In the genomic region with DNA sequence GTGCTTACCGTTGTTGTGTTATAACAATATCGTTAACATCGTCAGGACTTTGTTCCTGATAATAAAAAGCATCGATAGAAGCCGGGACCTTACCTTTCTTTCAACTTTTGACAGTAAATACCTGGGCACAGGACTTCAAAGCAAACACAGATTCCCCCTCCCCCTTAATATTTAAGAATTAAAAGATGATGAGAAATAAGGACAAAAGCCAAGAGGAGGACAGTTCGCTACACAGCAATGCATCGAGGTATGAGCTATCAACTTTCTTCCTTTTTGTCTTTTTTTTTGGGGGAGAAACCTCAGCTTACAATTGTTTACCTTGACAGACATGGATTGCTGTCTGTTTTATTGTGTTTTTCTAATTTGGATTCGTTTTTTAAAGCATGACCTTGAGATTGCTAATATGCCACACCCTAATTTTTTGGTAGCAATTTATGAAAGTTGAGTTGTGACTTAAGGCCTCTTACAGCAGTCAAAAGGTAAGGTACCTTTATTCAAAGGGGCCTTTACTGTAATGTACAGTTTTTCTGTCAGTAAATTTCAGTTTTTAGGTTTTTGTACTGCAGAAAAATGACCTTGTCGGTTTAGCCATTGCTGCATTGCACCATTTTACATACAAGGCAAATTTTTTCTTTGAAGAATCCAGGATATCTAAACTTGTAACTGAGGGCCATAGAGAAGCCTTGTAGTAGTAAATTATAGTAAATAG, we compare ENCODE assay signal across 8 cellular contexts. TPM values are rescaled to one million over a fixed set of nuclear protein-coding genes. Genes with fewer than 3 reads are reported as not detected.
DNase-seq lines count a peak whose midpoint lies in the region; ATAC-seq, FAIRE-seq and TF ChIP-seq lines count a peak whose summit lies in the region.

No MANE protein-coding gene starts in this region.

- CTCF ChIA-PET in A549 (lab: Yijun Ruan, JAX) (interaction anchor here (0.7 to 9.5 kb wide), 9 partner anchors 13 to 97 kb away, joined by 3 to 98 read pairs (median 5); no protein-coding TSS in a partner anchor), HEK293 (lab: Yijun Ruan, JAX) (interaction anchor here (1.6 to 2.4 kb wide), 4 partner anchors 14 to 92 kb away, joined by 6 to 24 read pairs (median 12); no protein-coding TSS in a partner anchor), HepG2 (lab: Yijun Ruan, JAX; ENCODE audit: low intra/inter-chr PET ratio, low total read pairs) (no interaction called here)

- peak overlapping the region; percentile 57 for H3K4me3 ChIP-seq in A549
- peak overlapping the region; percentile 82 for H3K4me3 ChIP-seq in HEK293 (ENCODE audit: low read depth, low read length)
- peak overlapping the region; percentile 16 to 75 (median 52) for H3K4me3 ChIP-seq in adrenal gland
- peak overlapping the region; percentile 88 to 89 (median 88) for H3K4me3 ChIP-seq in HepG2 (replicated peaks in 1 of 3; ENCODE audit: insufficient read depth in 1 of 3, low read depth in 2 of 3, low read length in 3 of 3)
- H3K4me3 ChIP-seq in tibial artery, result peak overlapping the region; percentile 60 to 65

- peak overlapping the region; percentile 99 for H3K9ac ChIP-seq in HepG2 (ENCODE audit: insufficient read depth, low read depth, low read length)

- peaks cover 95% of the 10 kb centered on the region for H3K79me2 ChIP-seq in HepG2 (ENCODE audit: insufficient read depth, low read length)

- H3K4me2 ChIP-seq in A549, result peak overlapping the region; percentile 96
- peak overlapping the region; percentile 95 for H3K4me2 ChIP-seq in HepG2 (ENCODE audit: low read depth, low read length)

- TF ChIP-seq RAD21 in A549 (conservative IDR thresholded peaks at IDR 0.05 in 1 of 2, IDR thresholded peaks at IDR 0.05 in 1 of 2), result no peak; a peak in 1 of 5 replicates
- no peak for TF ChIP-seq RAD21 in HepG2 (CRISPR knock-in tag; IDR thresholded peaks at IDR 0.05)

- peaks cover 40% of the 10 kb centered on the region for H4K20me1 ChIP-seq in HepG2 (ENCODE audit: insufficient read depth, low read length)

- no peak for FAIRE-seq in A549 (lab: Jason Lieb, UNC)
- FAIRE-seq in HepG2 (lab: Jason Lieb, UNC), result no peak

- DNase-seq in A549 (ENCODE audit: low read depth in 1 of 2, low spot score in 1 of 2), result peak in 1 of 2 experiments; percentile 51
- no peak for DNase-seq in adrenal gland
- DNase-seq in HepG2 (ENCODE audit: low spot score), result no peak
- no peak for DNase-seq in tibial artery
- no peak for DNase-seq in hepatic stellate cell (ENCODE audit: low spot score)
- no peak for DNase-seq in SHP77 treated with DMSO at 0.1 percent for 48 hours (lab: John Stamatoyannopoulos, UW)

- POLR2A ChIA-PET in A549 (lab: Yijun Ruan, JAX) (interaction anchor here (0.6 to 11.1 kb wide), 14 partner anchors 7 to 99 kb away, joined by 4 to 374 read pairs (median 12); no protein-coding TSS in a partner anchor), HEK293 (lab: Yijun Ruan, JAX) (interaction anchor here (1.1 to 6.6 kb wide), 10 partner anchors 11 to 104 kb away, joined by 3 to 226 read pairs (median 15); no protein-coding TSS in a partner anchor), HepG2 (lab: Yijun Ruan, JAX) (interaction anchor here (1.0 to 10.5 kb wide), 7 partner anchors 11 to 186 kb away, joined by 3 to 185 read pairs (median 22); no protein-coding TSS in a partner anchor)

- H3K9me3 ChIP-seq in A549 (no peaks in the 10 kb centered on the region), HEK293 (ENCODE audit: control insufficient read depth, insufficient read depth, low read depth, low read length) (no peaks in the 10 kb centered on the region), adrenal gland (replicated peaks in 1 of 3) (no peaks in the 10 kb centered on the region), HepG2 (ENCODE audit: low read length) (no peaks in the 10 kb centered on the region), tibial artery (no peaks in the 10 kb centered on the region)

- H3K36me3 ChIP-seq in HEK293 (ENCODE audit: control insufficient read depth in 2 of 2, insufficient read depth in 1 of 2, low read length in 2 of 2), result peaks cover 23 to 31% of the 10 kb centered on the region in 2 experiments; a peak in 2 of 3 replicates
- H3K36me3 ChIP-seq in adrenal gland (replicated peaks in 1 of 2), result peaks cover 0 to 15% of the 10 kb centered on the region in 2 donors
- H3K36me3 ChIP-seq in HepG2 (replicated peaks in 1 of 2; ENCODE audit: control insufficient read depth in 1 of 2, insufficient read depth in 2 of 2, low read length in 2 of 2), result peaks cover 1 to 25% of the 10 kb centered on the region in 2 experiments; a peak in 4 of 5 replicates
- peaks cover 0 to 18% (median 12%) of the 10 kb centered on the region in 3 donors for H3K36me3 ChIP-seq in tibial artery

- no peak overlapping the region for H2AFZ ChIP-seq in HepG2 (ENCODE audit: low read length)

- TF ChIP-seq POLR2A in A549 (IDR thresholded peaks at IDR 0.05; ENCODE audit: low read length), result no peak
- TF ChIP-seq POLR2A in adrenal gland (IDR thresholded peaks at IDR 0.05), result peak in 1 of 2 donors; percentile 17
- peak in 1 of 2 experiments; percentile 73; a peak in 2 of 4 replicates for TF ChIP-seq POLR2A in HepG2 (IDR thresholded peaks at IDR 0.05; ENCODE audit: insufficient read depth in 1 of 2, low read depth in 2 of 2, low read length in 2 of 2)

- intact Hi-C loops in adrenal gland (cut with DNase I) (no loop called here), HepG2 (cut with micrococcal nuclease; ENCODE audit: unreplicated experiment) (loop anchor here (2.0 kb wide), 1 partner anchor 16 kb away; no protein-coding TSS in a partner anchor), tibial artery (cut with DNase I; ENCODE audit: low total_unique reads) (no loop called here)

- H3K27me3 ChIP-seq in adrenal gland (no peaks in the 10 kb centered on the region), HepG2 (ENCODE audit: control insufficient read depth in 1 of 2, insufficient read depth in 2 of 2, low read length in 2 of 2) (no peaks in the 10 kb centered on the region; a peak in 1 of 5 replicates), tibial artery (no peaks in the 10 kb centered on the region)

- TF ChIP-seq EP300 in A549 (IDR thresholded peaks at IDR 0.05), result no peak
- no peak for TF ChIP-seq EP300 in HepG2 (IDR thresholded peaks at IDR 0.05; ENCODE audit: low read depth in 2 of 2, low read length in 2 of 2)
- TF ChIP-seq EP300 in HepG2 (CRISPR knock-in tag; IDR thresholded peaks at IDR 0.05; ENCODE audit: borderline replicate concordance), result no peak

- TF ChIP-seq CTCF in A549 (IDR thresholded peaks at IDR 0.05), result no peak
- no peak for TF ChIP-seq CTCF in HEK293 (tag by site-specific recombination; IDR thresholded peaks at IDR 0.05)
- no peak for TF ChIP-seq CTCF in adrenal gland (IDR thresholded peaks at IDR 0.05)
- no peak for TF ChIP-seq CTCF in HepG2 (CRISPR knock-in tag; IDR thresholded peaks at IDR 0.05)
- TF ChIP-seq CTCF in tibial artery (IDR thresholded peaks at IDR 0.05), result no peak

- TSS peak; percentile 61 for BruUV-seq in HepG2 (replicated peaks; lab: Mats Ljungman, UMichigan)

- H3K27ac ChIP-seq in A549 (peak overlapping the region; percentile 95 to 97), HEK293 (ENCODE audit: extremely low read depth, low read depth, low read length) (peak overlapping the region; percentile 95), adrenal gland (peak overlapping the region; percentile 94 to 99 (median 98)), HepG2 (ENCODE audit: extremely low read length, insufficient read depth, low read length) (peak overlapping the region; percentile 100), tibial artery (peak overlapping the region; percentile 92 to 95)

- in situ Hi-C loops in HepG2 (cut with HindIII; ENCODE audit: extremely low pct_ligation_motif_present, low pct_unique_long_range_greater_than_20kb), result no loop called here

- WGBS in A549 (ENCODE audit: missing lambda C conversion rate), result under 1% methylated on average over 9 of the region's 9 CpGs
- 0% methylated on average over 9 of the region's 9 CpGs for WGBS in adrenal gland, 4 donors
- WGBS in HepG2 (ENCODE audit: low lambda C conversion rate), result under 1% methylated on average over 9 of the region's 9 CpGs

- ATAC-seq in A549 (no peak), HepG2 (no peak), HG03175 (IDR thresholded peaks at IDR 0.05; ENCODE audit: unreplicated experiment) (no peak)

- H3K4me1 ChIP-seq in A549 (peaks cover 20% of the 10 kb centered on the region), HEK293 (ENCODE audit: control insufficient read depth, insufficient read depth, low read length) (peaks cover 22% of the 10 kb centered on the region), adrenal gland (replicated peaks in 1 of 2) (peaks cover 15 to 61% of the 10 kb centered on the region in 2 donors), HepG2 (ENCODE audit: insufficient read depth, low read length) (peaks cover 23% of the 10 kb centered on the region), tibial artery (peaks cover 0 to 66% (median 11%) of the 10 kb centered on the region in 4 donors)

RNA-seq across cellular contexts. Expression of a gene that starts 1.1 kb away (rescaled TPM):
- 68.2 and 88.1 TPM in 2 replicates for polyA plus RNA-seq in A549 (2011; rRNA removed)
- 19.7 and 19.8 TPM in 2 replicates for polyA plus RNA-seq in A549 (2012; cell fraction: cytosol; rRNA removed)
- polyA plus RNA-seq in A549 (2012; cell fraction: nucleus; rRNA removed), result 42.4 and 67.4 TPM in 2 replicates
- 29.5 to 30.2 TPM (median 29.5 TPM) in 3 replicates for polyA plus RNA-seq in A549 (2017; fragmentation: RNase III; extraction: RNeasy Plus Mini Kit Qiagen cat#74134 plus additional on column Dnase treatment)
- 127 and 129 TPM in 2 replicates for polyA minus RNA-seq in A549 (2011; rRNA and poly(A)+ RNA removed)
- 100 to 1,000 TPM in 2 of 8 donors, 10 to 100 TPM in 6; 41.3 to 115 (median 83.1) TPM for total RNA-seq in adrenal gland
- 10 to 100 TPM; 40.1 to 60.2 (median 50.3) TPM for polyA plus RNA-seq in adrenal gland
- 47.3 and 54.1 TPM in 2 replicates for total RNA-seq in HepG2 (2016; rRNA removed; fragmentation: Illumina TruSeq; extraction: Trizol)
- 130 and 158 TPM in 2 replicates for total RNA-seq in HepG2 (2016; cell fraction: cytosol; rRNA removed; fragmentation: Illumina TruSeq; extraction: Trizol; ENCODE audit: low read depth)
- total RNA-seq in HepG2 (2016; cell fraction: insoluble cytoplasmic fraction; rRNA removed; fragmentation: Illumina TruSeq; extraction: Trizol), result 50.1 and 51.1 TPM in 2 replicates
- 43.6 and 53.4 TPM in 2 replicates for total RNA-seq in HepG2 (2016; cell fraction: membrane; rRNA removed; fragmentation: Illumina TruSeq; extraction: Trizol)
- total RNA-seq in HepG2 (2016; cell fraction: nucleus; rRNA removed; fragmentation: Illumina TruSeq; extraction: Trizol), result 176 and 185 TPM in 2 replicates
- 54.0 and 71.7 TPM in 2 replicates for polyA plus RNA-seq in HepG2 (2011; rRNA removed)
- polyA plus RNA-seq in HepG2 (2011; cell fraction: cytosol; rRNA removed), result 36.6 and 46.4 TPM in 2 replicates
- polyA plus RNA-seq in HepG2 (2011; cell fraction: nucleus; rRNA removed), result 160 and 205 TPM in 2 replicates
- polyA plus RNA-seq in HepG2 (2012), result 51.4 and 60.1 TPM in 2 replicates
- polyA plus RNA-seq in HepG2 (2016; cell fraction: cytosol; fragmentation: Illumina TruSeq; extraction: Trizol; ENCODE audit: low read depth), result 2.6 and 2.7 TPM in 2 replicates
- polyA plus RNA-seq in HepG2 (2016; cell fraction: insoluble cytoplasmic fraction; fragmentation: Illumina TruSeq; extraction: Trizol; ENCODE audit: low read depth), result 33.4 and 39.2 TPM in 2 replicates
- polyA plus RNA-seq in HepG2 (2016; cell fraction: membrane; fragmentation: Illumina TruSeq; extraction: Trizol; ENCODE audit: low read depth), result 5.7 and 7.2 TPM in 2 replicates
- 104 and 120 TPM in 2 replicates for polyA plus RNA-seq in HepG2 (2016; cell fraction: nucleus; fragmentation: Illumina TruSeq; extraction: Trizol; ENCODE audit: insufficient read depth, low read depth)
- polyA minus RNA-seq in HepG2 (2011; rRNA and poly(A)+ RNA removed; ENCODE audit: low replicate concordance), result 70.2 and 75.7 TPM in 2 replicates
- polyA minus RNA-seq in HepG2 (2011; cell fraction: cytosol; rRNA and poly(A)+ RNA removed), result 53.5 and 70.4 TPM in 2 replicates
- 605 and 632 TPM in 2 replicates for polyA minus RNA-seq in HepG2 (2011; cell fraction: nucleus; rRNA and poly(A)+ RNA removed)
